Comparison of ENCODE assay signal across 8 cellular contexts in the genomic region with DNA sequence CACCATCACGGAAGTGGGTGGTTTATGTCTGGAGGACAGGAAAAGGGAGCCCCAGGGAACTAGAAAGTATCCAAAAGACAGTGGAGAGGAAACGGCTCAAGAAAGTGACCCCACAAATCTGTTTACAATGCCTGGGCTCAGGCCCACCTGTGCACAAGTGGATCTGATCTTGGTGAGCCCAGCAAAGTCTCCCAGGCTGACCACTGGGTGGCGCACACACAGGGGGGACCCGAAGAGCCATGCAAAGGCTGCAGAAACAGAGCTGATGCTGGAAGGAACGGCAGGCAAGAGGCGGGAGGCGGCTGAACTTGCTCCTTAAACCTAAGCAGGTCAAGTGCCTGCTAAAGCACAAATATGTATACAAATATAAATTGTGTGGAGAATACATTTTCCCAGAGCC. TPM values are rescaled to one million over a fixed set of nuclear protein-coding genes. Genes with fewer than 3 reads are reported as not detected.
DNase-seq lines count a peak whose midpoint lies in the region; ATAC-seq and TF ChIP-seq lines count a peak whose summit lies in the region.

No MANE protein-coding gene starts in this region.

- ATAC-seq in HG03139 (IDR thresholded peaks at IDR 0.05; ENCODE audit: unreplicated experiment) = no peak

- TF ChIP-seq CTCF in GM10266 (IDR thresholded peaks at IDR 0.05; ENCODE audit: control insufficient read depth, insufficient read depth, low read depth, missing control alignments) (peak; percentile 71), retinal pigment epithelial cell (conservative IDR thresholded peaks at IDR 0.05; ENCODE audit: low read depth, low read length) (peak; percentile 76)

- DNase-seq in A172 (ENCODE audit: low spot score) (peak; percentile 40), GM10266 (ENCODE audit: extremely low spot score) (peak; percentile 48), NCI-H2227 treated with DMSO at 0.1 percent for 48 hours (lab: John Stamatoyannopoulos, UW) (peak; percentile 44), activated T-cell treated with anti-CD3 and anti-CD28 coated beads for 48 hours (ENCODE audit: low read depth) (peak; percentile 31), germinal center (ENCODE audit: low spot score) (peak; percentile 32), retinal pigment epithelial cell (ENCODE audit: low read depth) (no peak), NCI-H187 (lab: John Stamatoyannopoulos, UW) (no peak)

- H3K4me3 ChIP-seq in retinal pigment epithelial cell (ENCODE audit: low read length) = no peak overlapping the region

RNA-seq across cellular contexts. Expression of gene HAUS7, which starts 9.6 kb away (rescaled TPM):
- 55.7 and 62.6 TPM in 2 replicates for total RNA-seq in A172 (2014; rRNA removed; shearing (Covaris generic))

RNA-seq across cellular contexts. Expression of gene TREX2, which starts 15.0 kb away (rescaled TPM):
- total RNA-seq in A172 (2014; rRNA removed; shearing (Covaris generic)) = 0.62 and 9.5 TPM in 2 replicates

RNA-seq across cellular contexts. Expression of gene BGN, which starts 34.0 kb away (rescaled TPM):
- not detected in 2 replicates for total RNA-seq in A172 (2014; rRNA removed; shearing (Covaris generic))

RNA-seq across cellular contexts. Expression of gene ZFP92, which starts 49.6 kb away (rescaled TPM):
- total RNA-seq in A172 (2014; rRNA removed; shearing (Covaris generic)) = 1.9 and 2.0 TPM in 2 replicates

RNA-seq across cellular contexts. Expression of gene ATP2B3, which starts 56.6 kb away (rescaled TPM):
- not detected in 2 replicates for total RNA-seq in A172 (2014; rRNA removed; shearing (Covaris generic))

Comparison
In these comparisons a context has a peak if more than half of its experiments do, and no peak if none do; other contexts are left out.
1. DNase-seq: peak in A172 (single experiment), GM10266 (single experiment), NCI-H2227 treated with DMSO at 0.1 percent for 48 hours (single experiment), activated T-cell treated with anti-CD3 and anti-CD28 coated beads for 48 hours (single experiment) and germinal center (single experiment); none in retinal pigment epithelial cell (single experiment) and NCI-H187 (0 of 2).